Comparison of ENCODE assay signal across 23 cellular contexts in genomic region chr1:194394676-194395075, GRCh38.
DNase-seq lines count a peak whose midpoint lies in the region; ATAC-seq and TF ChIP-seq lines count a peak whose summit lies in the region.
"Had no signal": no experiment of that assay in that cellular context is flagged by ENCODE, and none has a peak within 500 bp of the region (broad histone marks: within the 10 kb centered on the region; RNA-seq: fewer than 3 reads in every experiment).

No MANE protein-coding gene starts in this region.

- H3K4me1 Mint-ChIP-seq in GM23338 = peaks cover 10% of the 10 kb centered on the region; the same call in 2 of the 3 replicates
- H3K4me1 Mint-ChIP-seq: CD4-positive, CD25-positive, alpha-beta regulatory T cell had no signal

- no peaks in the 10 kb centered on the region for H3K79me2 ChIP-seq in GM23338 (replicated peaks; ENCODE audit: insufficient read depth)

- no peaks in the 10 kb centered on the region for H3K27me3 Mint-ChIP-seq in GM23338 (ENCODE audit: insufficient read depth, low read depth, poor library complexity)

- H3K36me3 ChIP-seq in GM23338 (ENCODE audit: insufficient read depth) = no peaks in the 10 kb centered on the region
- H3K36me3 ChIP-seq: Peyer's patch had no signal

- no peak overlapping the region for H2AFZ ChIP-seq in GM23338

- no peaks in the 10 kb centered on the region for H3K27me3 ChIP-seq in GM23338 (ENCODE audit: insufficient read depth)
- H3K27me3 ChIP-seq: Peyer's patch had no signal

- H3K4me3 Mint-ChIP-seq in GM23338 = no peak overlapping the region
- H3K4me3 Mint-ChIP-seq: CD4-positive, CD25-positive, alpha-beta regulatory T cell; H9; HFFc6 had no signal

- H3K27ac Mint-ChIP-seq in GM23338 = 0 out of 2 replicates have a peak overlapping the region, but pooled peaks have one; percentile 31
- H3K27ac Mint-ChIP-seq: H9, HFFc6 had no signal

- H3F3A ChIP-seq in GM23338 (replicated peaks; ENCODE audit: low read depth) = no peaks in the 10 kb centered on the region

- no peaks in the 10 kb centered on the region for H3K36me3 Mint-ChIP-seq in GM23338 (ENCODE audit: low read depth)
- H3K36me3 Mint-ChIP-seq: CD4-positive, CD25-positive, alpha-beta regulatory T cell had no signal

- ATAC-seq in GM23338 (no peak), HG03432 (IDR thresholded peaks at IDR 0.05; ENCODE audit: unreplicated experiment) (no peak), HG03342 (IDR thresholded peaks at IDR 0.05; ENCODE audit: unreplicated experiment) (no peak)
- ATAC-seq: A549, GM12878 had no signal

- no peaks in the 10 kb centered on the region for H3K9me2 ChIP-seq in GM23338 (ENCODE audit: insufficient read depth)

- no peak overlapping the region for H3K4me3 ChIP-seq in GM23338
- H3K4me3 ChIP-seq: A549, GM12878, Peyer's patch had no signal

- TF ChIP-seq CTCF in GM23338 (conservative IDR thresholded peaks at IDR 0.05; ENCODE audit: low read depth in 2 of 2) = no peak

- DNase-seq in GM23338 (ENCODE audit: low spot score) = no peak
- DNase-seq in caudate nucleus (lab: John Stamatoyannopoulos, UW) = no peak
- DNase-seq in medulla oblongata (ENCODE audit: extremely low spot score) = peak; percentile 54
- peak; percentile 13 for DNase-seq in putamen (ENCODE audit: low spot score)
- no peak for DNase-seq in NCI-H1105 treated with DMSO at 0.1 percent for 48 hours (lab: John Stamatoyannopoulos, UW)
- DNase-seq in ureter (ENCODE audit: low spot score) = no peak
- DNase-seq: CD4-positive, CD25-positive, alpha-beta regulatory T cell; H9; HFFc6; IMR-90; NCI-H1694; NCI-H2081; NCI-H2171; NCI-H345; NCI-H524; NCI-H774; NK-92 treated with Interleukin-12 subunit alpha and Interleukin-12 subunit beta, amount 100 ng/mL, for 24 hours; Peyer's patch had no signal

- H3K9me3 Mint-ChIP-seq in GM23338 = no peaks in the 10 kb centered on the region
- H3K9me3 Mint-ChIP-seq: H9 had no signal

- H4K20me1 ChIP-seq in GM23338 (replicated peaks; ENCODE audit: insufficient read depth) = no peaks in the 10 kb centered on the region

- H3K4me1 ChIP-seq in GM23338 (ENCODE audit: insufficient read depth) = peaks cover 9% of the 10 kb centered on the region
- H3K4me1 ChIP-seq: A549, Peyer's patch had no signal

- H3K27ac ChIP-seq in GM23338 (ENCODE audit: low read depth) (no peak overlapping the region), caudate nucleus (ENCODE audit: low read depth, low read length) (peak overlapping the region; percentile 59)
- H3K27ac ChIP-seq: A549, KMS-11, Peyer's patch had no signal

- H3K4me2 ChIP-seq in GM23338 = no peak overlapping the region
- H3K4me2 ChIP-seq: A549, KMS-11 had no signal

TF ChIP-seq in GM23338, 12 proteins besides CTCF, POLR2A, EP300 and RAD21 (continues in another document):
- TF ChIP-seq ZNF462 (CRISPR knock-in tag; IDR thresholded peaks at IDR 0.05) (no peak), ZNF331 (CRISPR knock-in tag; IDR thresholded peaks at IDR 0.05; ENCODE audit: low read depth) (no peak), STAT1 (IDR thresholded peaks at IDR 0.05; ENCODE audit: unreplicated experiment) (no peak), NANOG (IDR thresholded peaks at IDR 0.05; ENCODE audit: borderline replicate concordance) (no peak), JUNB (IDR thresholded peaks at IDR 0.05; ENCODE audit: unreplicated experiment) (no peak), CREB1 (CRISPR knock-in tag; IDR thresholded peaks at IDR 0.05; ENCODE audit: low read depth) (no peak), REST (IDR thresholded peaks at IDR 0.05; ENCODE audit: unreplicated experiment) (no peak), ZNF114 (CRISPR knock-in tag; IDR thresholded peaks at IDR 0.05) (no peak), EZH2phosphoT487 (IDR thresholded peaks at IDR 0.05; ENCODE audit: unreplicated experiment) (no peak)
- TF ChIP-seq, protein P1, sequence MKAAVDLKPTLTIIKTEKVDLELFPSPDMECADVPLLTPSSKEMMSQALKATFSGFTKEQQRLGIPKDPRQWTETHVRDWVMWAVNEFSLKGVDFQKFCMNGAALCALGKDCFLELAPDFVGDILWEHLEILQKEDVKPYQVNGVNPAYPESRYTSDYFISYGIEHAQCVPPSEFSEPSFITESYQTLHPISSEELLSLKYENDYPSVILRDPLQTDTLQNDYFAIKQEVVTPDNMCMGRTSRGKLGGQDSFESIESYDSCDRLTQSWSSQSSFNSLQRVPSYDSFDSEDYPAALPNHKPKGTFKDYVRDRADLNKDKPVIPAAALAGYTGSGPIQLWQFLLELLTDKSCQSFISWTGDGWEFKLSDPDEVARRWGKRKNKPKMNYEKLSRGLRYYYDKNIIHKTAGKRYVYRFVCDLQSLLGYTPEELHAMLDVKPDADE (IDR thresholded peaks at IDR 0.05) = no peak

Comparison
In these comparisons a context has a peak if more than half of its experiments do, and no peak if none do; other contexts are left out.
1. DNase-seq: peak in medulla oblongata (single experiment) and putamen (single experiment); none in GM23338 (single experiment), caudate nucleus (0 of 61), NCI-H1105 treated with DMSO at 0.1 percent for 48 hours (single experiment) and ureter (single experiment).